In genomic region chr9:83199240-83199639, GRCh38 we compare ENCODE assay signal across 8 cellular contexts.
DNase-seq lines count a peak whose midpoint lies in the region; ATAC-seq and TF ChIP-seq lines count a peak whose summit lies in the region.

No MANE protein-coding gene starts in this region.

- TF ChIP-seq EP300 in ovary (IDR thresholded peaks at IDR 0.05): no peak

- H3K27me3 ChIP-seq in Caco-2 (replicated peaks; ENCODE audit: control insufficient read depth, insufficient read depth, low read length) (no peaks in the 10 kb centered on the region), Karpas-422 (ENCODE audit: low read length) (no peaks in the 10 kb centered on the region), SJCRH30 (no peaks in the 10 kb centered on the region), ovary (no peaks in the 10 kb centered on the region)

- H3K4me3 Mint-ChIP-seq in Caco-2 (ENCODE audit: unreplicated experiment): no peak overlapping the region

- H3K27me3 Mint-ChIP-seq in Caco-2 (ENCODE audit: insufficient read depth, unreplicated experiment): peaks cover 6% of the 10 kb centered on the region

- BruUV-seq in Caco-2 (replicated peaks; lab: Mats Ljungman, UMichigan): no TSS peak

- peak; percentile 30 to 33 for DNase-seq in Caco-2
- peak; percentile 75 for DNase-seq in Karpas-422
- DNase-seq in SJCRH30: peak; percentile 39 to 62
- peak; percentile 36 for DNase-seq in fibroblast of villous mesenchyme (ENCODE audit: low read depth)
- DNase-seq in ovary: peak; percentile 16 to 50 (median 33)
- DNase-seq in NOMO-1 (lab: John Stamatoyannopoulos, UW; ENCODE audit: unreplicated experiment in 2 of 2): no peak
- no peak for DNase-seq in HK-2 (ENCODE audit: unreplicated experiment)

- H4K20me1 ChIP-seq in Karpas-422 (ENCODE audit: insufficient read depth, low read depth, low read length): no peaks in the 10 kb centered on the region

- H3K27ac Mint-ChIP-seq in Caco-2 (ENCODE audit: unreplicated experiment): peak overlapping the region; percentile 55

- TF ChIP-seq CTCF in Caco-2 (IDR thresholded peaks at IDR 0.05; ENCODE audit: insufficient read depth in 1 of 2, low read depth in 1 of 2, low read length in 1 of 2, severe bottlenecking in 1 of 2, unreplicated experiment in 1 of 2): peak in 1 of 2 experiments; percentile 56
- peak; percentile 44 for TF ChIP-seq CTCF in fibroblast of villous mesenchyme (IDR thresholded peaks at IDR 0.05; ENCODE audit: insufficient read depth, low read depth, low read length)
- peak; percentile 16 to 73 (median 37) for TF ChIP-seq CTCF in ovary (IDR thresholded peaks at IDR 0.05)

- no peaks in the 10 kb centered on the region for H3K9me2 ChIP-seq in Karpas-422 (replicated peaks; ENCODE audit: insufficient read depth, low read length)

- H3K4me2 ChIP-seq in Karpas-422 (ENCODE audit: low read depth, low read length, poor library complexity, severe bottlenecking): no peak overlapping the region

- H3K36me3 Mint-ChIP-seq in Caco-2 (ENCODE audit: insufficient read depth, unreplicated experiment): no peaks in the 10 kb centered on the region

- H3K27ac ChIP-seq in Karpas-422 (ENCODE audit: low read length) (no peak overlapping the region), SJCRH30 (no peak overlapping the region), ovary (no peak overlapping the region)

- H3K79me2 ChIP-seq in Karpas-422 (ENCODE audit: low read length): no peaks in the 10 kb centered on the region

- TF ChIP-seq POLR2A in ovary (IDR thresholded peaks at IDR 0.05): no peak

- POLR2A ChIA-PET in Caco-2 (lab: Charles Lee): no interaction called here

- H3K4me3 ChIP-seq in Caco-2 (ENCODE audit: low read depth, low read length) (no peak overlapping the region), Karpas-422 (ENCODE audit: low read length) (no peak overlapping the region), SJCRH30 (no peak overlapping the region), fibroblast of villous mesenchyme (ENCODE audit: low read depth, low read length) (no peak overlapping the region), ovary (no peak overlapping the region)

- H3K9me3 ChIP-seq in Caco-2 (no peaks in the 10 kb centered on the region), Karpas-422 (ENCODE audit: low read length) (no peaks in the 10 kb centered on the region), SJCRH30 (replicated peaks) (no peaks in the 10 kb centered on the region), ovary (no peaks in the 10 kb centered on the region)

- ATAC-seq in HG02798 (IDR thresholded peaks at IDR 0.05; ENCODE audit: poor library complexity, unreplicated experiment): no peak

- 4 to 7% (median 5%) methylated on average over 5 of the region's 5 CpGs for WGBS in ovary, 3 donors

- H3K36me3 ChIP-seq in Caco-2 (ENCODE audit: control insufficient read depth, insufficient read depth, low read length): no peaks in the 10 kb centered on the region
- H3K36me3 ChIP-seq in Karpas-422 (ENCODE audit: insufficient read depth, low read length): no peaks in the 10 kb centered on the region
- H3K36me3 ChIP-seq in SJCRH30: no peaks in the 10 kb centered on the region
- no peaks in the 10 kb centered on the region for H3K36me3 ChIP-seq in ovary

- no peak overlapping the region for H2AFZ ChIP-seq in Karpas-422 (ENCODE audit: low read length)

- H3K9ac ChIP-seq in Karpas-422 (ENCODE audit: low read length): no peak overlapping the region

- CTCF ChIA-PET in Caco-2 (lab: Charles Lee): interaction anchor here (0.6 kb wide), 1 partner anchor 450 kb away, joined by 3 read pairs; no protein-coding TSS in a partner anchor

- intact Hi-C loops in Caco-2 (cut with micrococcal nuclease; ENCODE audit: unreplicated experiment): loop anchor here (1.0 kb wide), 2 partner anchors 32 to 345 kb away; no protein-coding TSS in a partner anchor
- intact Hi-C loops in ovary (cut with DNase I): no loop called here

- H3K4me1 Mint-ChIP-seq in Caco-2 (ENCODE audit: low read depth, unreplicated experiment): no peaks in the 10 kb centered on the region

- H3K4me1 ChIP-seq in Caco-2 (no peaks in the 10 kb centered on the region), Karpas-422 (ENCODE audit: low read length) (no peaks in the 10 kb centered on the region), SJCRH30 (peaks cover 35% of the 10 kb centered on the region), ovary (ENCODE audit: insufficient read depth) (no peaks in the 10 kb centered on the region)

- H3K9me3 Mint-ChIP-seq in Caco-2 (ENCODE audit: unreplicated experiment): no peaks in the 10 kb centered on the region

Comparison
In these comparisons a context has a peak if more than half of its experiments do, and no peak if none do; other contexts are left out.
1. DNase-seq: peak in Caco-2 (2 of 2), Karpas-422 (single experiment), SJCRH30 (2 of 2), fibroblast of villous mesenchyme (single experiment) and ovary (5 of 5); none in NOMO-1 (0 of 2) and HK-2 (single experiment).